In genomic region chr10:79137826-79138225, GRCh38 we compare ENCODE assay signal across 8 cellular contexts.
A peak's percentile ranks its signal among the peaks of the same experiment; 100 is the strongest.
DNase-seq lines count a peak whose midpoint lies in the region; ATAC-seq and TF ChIP-seq lines count a peak whose summit lies in the region.

No MANE protein-coding gene starts in this region.

- peaks cover 40% of the 10 kb centered on the region for H3K36me3 ChIP-seq in BLaER1

- peak; percentile 76 for DNase-seq in GM20000 (ENCODE audit: low spot score)
- peak; percentile 67 to 86 for DNase-seq in HL-60 (ENCODE audit: low read depth in 1 of 2, low spot score in 1 of 2)
- DNase-seq in activated T-cell treated with anti-CD3 and anti-CD28 coated beads for 24 hours (ENCODE audit: low read depth): peak; percentile 22
- DNase-seq in immature natural killer cell: peak; percentile 63 to 72 (median 66)
- DNase-seq in ACHN: no peak
- no peak for DNase-seq in SHP77 treated with DMSO at 0.1 percent for 48 hours (lab: John Stamatoyannopoulos, UW)

- no peaks in the 10 kb centered on the region for H3K9me3 ChIP-seq in BLaER1

- H4K20me1 ChIP-seq in BLaER1: no peaks in the 10 kb centered on the region

- H3K27me3 ChIP-seq in BLaER1 (no peaks in the 10 kb centered on the region), HL-60 (ENCODE audit: insufficient read depth, poor library complexity, severe bottlenecking) (no peaks in the 10 kb centered on the region)

- peak overlapping the region; percentile 77 to 83 (median 81) for H3K4me3 Mint-ChIP-seq in immature natural killer cell
- no peak overlapping the region for H3K4me3 Mint-ChIP-seq in stimulated activated memory B cell treated with anti-CD40 and anti-IgM and Interleukin-4, amounts not matched to agents 10 μg/mL and 1 μg/mL and 100 μg/mL, for 72 hours

- peak; percentile 60 for ATAC-seq in stimulated activated memory B cell treated with anti-CD40 and anti-IgM and Interleukin-4, amounts not matched to agents 10 μg/mL and 1 μg/mL and 100 μg/mL, for 72 hours

- in situ Hi-C loops in ACHN (cut with HindIII; ENCODE audit: low pct_ligation_motif_present, low pct_unique_long_range_greater_than_20kb, low sequenced_read_pairs): no loop called here

- TF ChIP-seq CTCF in GM20000 (IDR thresholded peaks at IDR 0.05; ENCODE audit: extremely low read depth, missing control alignments): no peak
- TF ChIP-seq CTCF in HL-60 (IDR thresholded peaks at IDR 0.05; ENCODE audit: insufficient read depth, low read length): no peak

- peaks cover 0 to 29% (median 23%) of the 10 kb centered on the region in 3 donors for H3K36me3 Mint-ChIP-seq in immature natural killer cell
- H3K36me3 Mint-ChIP-seq in stimulated activated memory B cell treated with anti-CD40 and anti-IgM and Interleukin-4, amounts not matched to agents 10 μg/mL and 1 μg/mL and 100 μg/mL, for 72 hours: peaks cover 6% of the 10 kb centered on the region

- H3K27ac ChIP-seq in BLaER1 (peak overlapping the region; percentile 99), HL-60 (replicated peaks) (peak overlapping the region; percentile 77)

- peaks cover 2 to 4% (median 3%) of the 10 kb centered on the region in 3 donors for H3K27me3 Mint-ChIP-seq in immature natural killer cell (ENCODE audit: low read depth in 3 of 3)
- peaks cover 38% of the 10 kb centered on the region for H3K27me3 Mint-ChIP-seq in stimulated activated memory B cell treated with anti-CD40 and anti-IgM and Interleukin-4, amounts not matched to agents 10 μg/mL and 1 μg/mL and 100 μg/mL, for 72 hours

- H3K4me1 ChIP-seq in BLaER1: peaks cover 96% of the 10 kb centered on the region

- H3K4me3 ChIP-seq in BLaER1: peak overlapping the region; percentile 59
- H3K4me3 ChIP-seq in HL-60 (replicated peaks; ENCODE audit: insufficient read depth, low read length): peak overlapping the region; percentile 26

- H3K4me2 ChIP-seq in BLaER1: peak overlapping the region; percentile 88

- H3K4me1 Mint-ChIP-seq in immature natural killer cell: peaks cover 70 to 79% of the 10 kb centered on the region in 2 donors
- peaks cover 10% of the 10 kb centered on the region for H3K4me1 Mint-ChIP-seq in stimulated activated memory B cell treated with anti-CD40 and anti-IgM and Interleukin-4, amounts not matched to agents 10 μg/mL and 1 μg/mL and 100 μg/mL, for 72 hours

- peak overlapping the region; percentile 83 to 92 (median 88) for H3K27ac Mint-ChIP-seq in immature natural killer cell
- no peak overlapping the region for H3K27ac Mint-ChIP-seq in stimulated activated memory B cell treated with anti-CD40 and anti-IgM and Interleukin-4, amounts not matched to agents 10 μg/mL and 1 μg/mL and 100 μg/mL, for 72 hours

- peak overlapping the region; percentile 90 for H3K9ac ChIP-seq in BLaER1

- H3K9me3 Mint-ChIP-seq in immature natural killer cell: no peaks in the 10 kb centered on the region
- no peaks in the 10 kb centered on the region for H3K9me3 Mint-ChIP-seq in stimulated activated memory B cell treated with anti-CD40 and anti-IgM and Interleukin-4, amounts not matched to agents 10 μg/mL and 1 μg/mL and 100 μg/mL, for 72 hours

Comparison
In these comparisons a context has a peak if more than half of its experiments do, and no peak if none do; other contexts are left out.
1. DNase-seq: peak in GM20000 (single experiment), HL-60 (2 of 2), activated T-cell treated with anti-CD3 and anti-CD28 coated beads for 24 hours (single experiment) and immature natural killer cell (3 of 3); none in ACHN (single experiment) and SHP77 treated with DMSO at 0.1 percent for 48 hours (single experiment).